Comparison of ENCODE assay signal across 2 cellular contexts in genomic region chrX:150362599-150363481, GRCh38.
TF ChIP-seq lines count a peak whose summit lies in the region.

Gene MAMLD1 (plus strand): TSS chrX:150363317. CDS start chrX:150445517, 82,200 bp downstream.

TF ChIP-seq in A549, 52 proteins besides CTCF, POLR2A, EP300 and RAD21 (continued from another document):
- TF ChIP-seq FOSL2 (IDR thresholded peaks at IDR 0.05) (no peak), FOSL2 (CRISPR knock-in tag; IDR thresholded peaks at IDR 0.05) (peak; percentile 53), ESRRA (IDR thresholded peaks at IDR 0.05; ENCODE audit: borderline replicate concordance, low read length) (no peak), PHF8 (IDR thresholded peaks at IDR 0.05; ENCODE audit: borderline replicate concordance, low read depth) (no peak), EHMT2 (IDR thresholded peaks at IDR 0.05; ENCODE audit: low read depth) (no peak), HOXA7 (CRISPR knock-in tag; IDR thresholded peaks at IDR 0.05) (no peak), EHF (CRISPR knock-in tag; IDR thresholded peaks at IDR 0.05) (no peak), ZC3H11A (IDR thresholded peaks at IDR 0.05) (no peak), CBX8 (IDR thresholded peaks at IDR 0.05) (no peak), HES2 (IDR thresholded peaks at IDR 0.05) (no peak), NR3C1 (IDR thresholded peaks at IDR 0.05) (no peak), JUN (IDR thresholded peaks at IDR 0.05) (peak in 1 of 2 experiments; percentile 33; a peak in 1 of 5 replicates), FOSB (CRISPR knock-in tag; IDR thresholded peaks at IDR 0.05) (no peak), BCL3 (IDR thresholded peaks at IDR 0.05) (no peak), POLR2AphosphoS2 (conservative IDR thresholded peaks at IDR 0.05; ENCODE audit: low read length) (no peak), PBX3 (IDR thresholded peaks at IDR 0.05) (no peak), ZNF302 (CRISPR knock-in tag; IDR thresholded peaks at IDR 0.05) (no peak), E2F6 (IDR thresholded peaks at IDR 0.05; ENCODE audit: borderline replicate concordance, low read depth) (peak; percentile 33; the same call in 1 of the 2 replicates), RNF2 (IDR thresholded peaks at IDR 0.05; ENCODE audit: borderline replicate concordance, low read depth) (no peak), MYC (IDR thresholded peaks at IDR 0.05; ENCODE audit: borderline replicate concordance, low read length) (no peak), HDAC2 (IDR thresholded peaks at IDR 0.05) (no peak), MAX (IDR thresholded peaks at IDR 0.05) (peak; percentile 69)
- TF ChIP-seq, protein P1, sequence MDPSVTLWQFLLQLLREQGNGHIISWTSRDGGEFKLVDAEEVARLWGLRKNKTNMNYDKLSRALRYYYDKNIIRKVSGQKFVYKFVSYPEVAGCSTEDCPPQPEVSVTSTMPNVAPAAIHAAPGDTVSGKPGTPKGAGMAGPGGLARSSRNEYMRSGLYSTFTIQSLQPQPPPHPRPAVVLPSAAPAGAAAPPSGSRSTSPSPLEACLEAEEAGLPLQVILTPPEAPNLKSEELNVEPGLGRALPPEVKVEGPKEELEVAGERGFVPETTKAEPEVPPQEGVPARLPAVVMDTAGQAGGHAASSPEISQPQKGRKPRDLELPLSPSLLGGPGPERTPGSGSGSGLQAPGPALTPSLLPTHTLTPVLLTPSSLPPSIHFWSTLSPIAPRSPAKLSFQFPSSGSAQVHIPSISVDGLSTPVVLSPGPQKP (IDR thresholded peaks at IDR 0.05; ENCODE audit: low read depth, low read length), result no peak

TF ChIP-seq in K562, 482 proteins besides CTCF, POLR2A, EP300 and RAD21 (continued from another document):
- peak; percentile 72; the same call in 1 of the 2 replicates for TF ChIP-seq ZFP91 (CRISPR knock-in tag; IDR thresholded peaks at IDR 0.05)
- no peak for TF ChIP-seq ZNF507 (tag; conservative IDR thresholded peaks at IDR 0.05)
